8 cellular contexts compared by ENCODE assay signal in genomic region chr1:239898067-239898730, GRCh38.
A peak's percentile ranks its signal among the peaks of the same experiment; 100 is the strongest.
DNase-seq lines count a peak whose midpoint lies in the region; ATAC-seq lines count a peak whose summit lies in the region.

No MANE protein-coding gene starts in this region.

- no peaks in the 10 kb centered on the region for H3K36me3 Mint-ChIP-seq in CD4-positive, CD25-positive, alpha-beta regulatory T cell
- no peaks in the 10 kb centered on the region for H3K36me3 Mint-ChIP-seq in activated CD4-positive, alpha-beta memory T cell treated with anti-CD3 and anti-CD28 coated beads for 36 hours
- no peaks in the 10 kb centered on the region for H3K36me3 Mint-ChIP-seq in effector memory CD8-positive, alpha-beta T cell (ENCODE audit: insufficient read depth)
- H3K36me3 Mint-ChIP-seq in memory B cell, result no peaks in the 10 kb centered on the region

- CTCF ChIA-PET in activated CD4-positive, alpha-beta memory T cell treated with anti-CD3 and anti-CD28 coated beads for 36 hours (lab: Charles Lee), result interaction anchor here (0.6 to 1.8 kb wide), 28 partner anchors 9 to 590 kb away, joined by 3 to 39 read pairs (median 4); no protein-coding TSS in a partner anchor

- no peak overlapping the region for H3K27ac ChIP-seq in CD4-positive, CD25-positive, alpha-beta regulatory T cell (ENCODE audit: insufficient read depth, low read length, poor library complexity, severe bottlenecking)

- H3K27ac Mint-ChIP-seq in CD4-positive, CD25-positive, alpha-beta regulatory T cell, result no peak overlapping the region
- H3K27ac Mint-ChIP-seq in activated CD4-positive, alpha-beta memory T cell treated with anti-CD3 and anti-CD28 coated beads for 36 hours, result no peak overlapping the region
- no peak overlapping the region for H3K27ac Mint-ChIP-seq in effector memory CD8-positive, alpha-beta T cell
- H3K27ac Mint-ChIP-seq in memory B cell, result no peak overlapping the region

- H3K27me3 Mint-ChIP-seq in CD4-positive, CD25-positive, alpha-beta regulatory T cell, result peaks cover 4% of the 10 kb centered on the region
- H3K27me3 Mint-ChIP-seq in activated CD4-positive, alpha-beta memory T cell treated with anti-CD3 and anti-CD28 coated beads for 36 hours, result peaks cover 6% of the 10 kb centered on the region
- peaks cover 7 to 21% of the 10 kb centered on the region in 2 donors for H3K27me3 Mint-ChIP-seq in effector memory CD8-positive, alpha-beta T cell
- H3K27me3 Mint-ChIP-seq in memory B cell, result no peaks in the 10 kb centered on the region

- no peak overlapping the region for H3K4me3 ChIP-seq in CD4-positive, CD25-positive, alpha-beta regulatory T cell (ENCODE audit: low read depth, low read length)

- no peaks in the 10 kb centered on the region for H3K27me3 ChIP-seq in CD4-positive, CD25-positive, alpha-beta regulatory T cell (ENCODE audit: control insufficient read depth, insufficient read depth, low read length)

- POLR2A ChIA-PET in activated CD4-positive, alpha-beta memory T cell treated with anti-CD3 and anti-CD28 coated beads for 36 hours (lab: Charles Lee), result no interaction called here

- H3K9me3 Mint-ChIP-seq in CD4-positive, CD25-positive, alpha-beta regulatory T cell, result no peaks in the 10 kb centered on the region
- H3K9me3 Mint-ChIP-seq in activated CD4-positive, alpha-beta memory T cell treated with anti-CD3 and anti-CD28 coated beads for 36 hours, result no peaks in the 10 kb centered on the region
- H3K9me3 Mint-ChIP-seq in effector memory CD8-positive, alpha-beta T cell, result no peaks in the 10 kb centered on the region
- peaks cover 1% of the 10 kb centered on the region for H3K9me3 Mint-ChIP-seq in memory B cell

- peaks cover 4% of the 10 kb centered on the region for H3K4me1 ChIP-seq in CD4-positive, CD25-positive, alpha-beta regulatory T cell (ENCODE audit: control insufficient read depth, insufficient read depth, low read length, poor library complexity, severe bottlenecking)

- no peak overlapping the region for H3K4me3 Mint-ChIP-seq in CD4-positive, CD25-positive, alpha-beta regulatory T cell
- H3K4me3 Mint-ChIP-seq in activated CD4-positive, alpha-beta memory T cell treated with anti-CD3 and anti-CD28 coated beads for 36 hours, result no peak overlapping the region
- H3K4me3 Mint-ChIP-seq in effector memory CD8-positive, alpha-beta T cell, result no peak overlapping the region
- no peak overlapping the region for H3K4me3 Mint-ChIP-seq in memory B cell

- intact Hi-C loops in activated CD4-positive, alpha-beta memory T cell treated with anti-CD3 and anti-CD28 coated beads for 36 hours (cut with micrococcal nuclease), result loop anchor here (1.0 to 5.0 kb wide), 5 partner anchors 106 to 589 kb away; no protein-coding TSS in a partner anchor

- peaks cover 0 to 4% (median 0%) of the 10 kb centered on the region in 4 donors for H3K4me1 Mint-ChIP-seq in CD4-positive, CD25-positive, alpha-beta regulatory T cell
- peaks cover 2% of the 10 kb centered on the region for H3K4me1 Mint-ChIP-seq in activated CD4-positive, alpha-beta memory T cell treated with anti-CD3 and anti-CD28 coated beads for 36 hours (ENCODE audit: low read depth)
- H3K4me1 Mint-ChIP-seq in effector memory CD8-positive, alpha-beta T cell (ENCODE audit: low read depth in 2 of 2), result no peaks in the 10 kb centered on the region
- peaks cover 3% of the 10 kb centered on the region for H3K4me1 Mint-ChIP-seq in memory B cell

- H3K9me3 ChIP-seq in CD4-positive, CD25-positive, alpha-beta regulatory T cell (ENCODE audit: control insufficient read depth in 2 of 2, low read length in 2 of 2), result no peaks in the 10 kb centered on the region

- peak; percentile 76 to 85 for ATAC-seq in CD4-positive, CD25-positive, alpha-beta regulatory T cell (ENCODE audit: low read depth in 2 of 2)
- peak; percentile 93 for ATAC-seq in GM19438 (IDR thresholded peaks at IDR 0.05; ENCODE audit: low read depth, unreplicated experiment)
- peak; percentile 94 for ATAC-seq in HG03520 (IDR thresholded peaks at IDR 0.05; ENCODE audit: unreplicated experiment)
- ATAC-seq in effector memory CD8-positive, alpha-beta T cell (replicated peaks), result peak; percentile 89
- peak; percentile 57 for ATAC-seq in memory B cell (ENCODE audit: low read depth)

- H3K36me3 ChIP-seq in CD4-positive, CD25-positive, alpha-beta regulatory T cell (ENCODE audit: control insufficient read depth, insufficient read depth, low read length), result no peaks in the 10 kb centered on the region

- peak; percentile 49 to 74 (median 70) for DNase-seq in CD4-positive, CD25-positive, alpha-beta regulatory T cell
- peak; percentile 27 for DNase-seq in NCI-H748 treated with DMSO at 0.1 percent for 48 hours (lab: John Stamatoyannopoulos, UW)
- peak; percentile 81 for DNase-seq in activated CD4-positive, alpha-beta memory T cell treated with anti-CD3 and anti-CD28 coated beads for 36 hours
- DNase-seq in effector memory CD8-positive, alpha-beta T cell, result peak; percentile 58 to 62 (median 61)
- peak; percentile 36 to 51 for DNase-seq in memory B cell (ENCODE audit: low spot score in 2 of 2)
- peak; percentile 22 to 55 for DNase-seq in stimulated activated CD8-positive, alpha-beta memory T cell treated with anti-CD3 and anti-CD28 coated beads, Interleukin-15, amount 100 ng/mL, for 4 hours (ENCODE audit: low read depth in 2 of 2)

Comparison
In these comparisons a context has a peak if more than half of its experiments do, and no peak if none do; other contexts are left out.
1. DNase-seq: peak in every context shown above with its lines; median percentile 81 in activated CD4-positive, alpha-beta memory T cell treated with anti-CD3 and anti-CD28 coated beads for 36 hours; 70 in CD4-positive, CD25-positive, alpha-beta regulatory T cell; 61 in effector memory CD8-positive, alpha-beta T cell; 44 in memory B cell; 38 in stimulated activated CD8-positive, alpha-beta memory T cell treated with anti-CD3 and anti-CD28 coated beads, Interleukin-15, amount 100 ng/mL, for 4 hours; 27 in NCI-H748 treated with DMSO at 0.1 percent for 48 hours.